8 cellular contexts compared by ENCODE assay signal in the genomic region with DNA sequence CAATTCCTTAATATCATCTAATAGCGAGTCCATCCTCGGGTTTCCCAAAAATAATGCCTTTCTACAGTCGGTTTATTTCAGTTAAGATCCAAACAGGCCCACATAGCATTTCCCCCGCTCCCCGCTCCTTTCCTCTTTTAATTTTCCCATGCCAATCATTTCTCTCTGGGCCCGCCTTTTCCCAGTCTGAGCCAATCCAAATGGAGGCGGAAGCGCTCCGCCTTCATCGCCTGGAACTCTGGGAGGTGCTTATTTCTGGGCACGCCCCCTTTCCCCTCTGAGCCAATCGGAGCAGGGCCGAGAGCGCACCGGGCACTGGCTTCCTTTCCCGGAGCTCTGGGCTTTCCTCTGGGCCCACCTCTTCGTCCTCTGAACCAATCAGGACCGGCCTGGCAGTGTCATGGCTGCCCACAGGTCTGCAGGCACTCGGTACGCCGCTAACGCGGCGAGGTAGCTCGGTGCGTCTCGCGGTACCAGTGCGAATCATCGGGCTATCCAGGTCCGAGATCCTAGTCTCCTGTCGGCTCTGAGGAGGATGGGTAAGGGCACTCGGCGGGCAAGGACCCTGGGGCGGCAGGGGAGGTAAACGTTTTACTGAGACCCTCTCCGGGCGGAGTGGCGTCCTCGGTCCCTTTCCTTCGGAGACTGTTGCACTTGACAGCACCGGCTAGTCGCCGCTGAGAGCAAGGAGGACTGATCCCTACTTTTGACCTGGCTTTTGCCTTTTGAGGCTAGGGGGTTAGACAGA. TPM values are rescaled to one million over a fixed set of nuclear protein-coding genes. Genes with fewer than 3 reads are reported as not detected.
DNase-seq lines count a peak whose midpoint lies in the region; ATAC-seq and TF ChIP-seq lines count a peak whose summit lies in the region.
"Not testable (repeated sequence)": the region's sequence is repeated elsewhere in the genome, so short reads cannot be mapped to it uniquely, and the experiment has no call there.

A gene with protein sequence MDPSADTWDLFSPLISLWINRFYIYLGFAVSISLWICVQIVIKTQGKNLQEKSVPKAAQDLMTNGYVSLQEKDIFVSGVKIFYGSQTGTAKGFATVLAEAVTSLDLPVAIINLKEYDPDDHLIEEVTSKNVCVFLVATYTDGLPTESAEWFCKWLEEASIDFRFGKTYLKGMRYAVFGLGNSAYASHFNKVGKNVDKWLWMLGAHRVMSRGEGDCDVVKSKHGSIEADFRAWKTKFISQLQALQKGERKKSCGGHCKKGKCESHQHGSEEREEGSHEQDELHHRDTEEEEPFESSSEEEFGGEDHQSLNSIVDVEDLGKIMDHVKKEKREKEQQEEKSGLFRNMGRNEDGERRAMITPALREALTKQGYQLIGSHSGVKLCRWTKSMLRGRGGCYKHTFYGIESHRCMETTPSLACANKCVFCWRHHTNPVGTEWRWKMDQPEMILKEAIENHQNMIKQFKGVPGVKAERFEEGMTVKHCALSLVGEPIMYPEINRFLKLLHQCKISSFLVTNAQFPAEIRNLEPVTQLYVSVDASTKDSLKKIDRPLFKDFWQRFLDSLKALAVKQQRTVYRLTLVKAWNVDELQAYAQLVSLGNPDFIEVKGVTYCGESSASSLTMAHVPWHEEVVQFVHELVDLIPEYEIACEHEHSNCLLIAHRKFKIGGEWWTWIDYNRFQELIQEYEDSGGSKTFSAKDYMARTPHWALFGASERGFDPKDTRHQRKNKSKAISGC (plus strand): TSS at position 390 of the 748 bp plus-strand sequence. CDS start 146 bp downstream, at position 536.

- H3K4me1 Mint-ChIP-seq in GM23338, result not testable (repeated sequence)
- H3K4me1 Mint-ChIP-seq in naive B cell, result peaks cover 15 to 28% (median 16%) of the 10 kb centered on the region in 3 donors
- H3K4me1 Mint-ChIP-seq in stimulated activated memory B cell treated with anti-CD40 and anti-IgM and Interleukin-4, amounts not matched to agents 10 μg/mL and 1 μg/mL and 100 μg/mL, for 72 hours, result peaks cover 13% of the 10 kb centered on the region

- DNase-seq in DND-41 (peak; percentile 99), GM23338 (ENCODE audit: low spot score) (peak; percentile 98), LHCN-M2 (ENCODE audit: low read depth) (peak; percentile 99), RPMI8226 (peak; percentile 99), fibroblast of gingiva (ENCODE audit: low read depth) (peak; percentile 96), naive B cell (peak; percentile 99)
- DNase-seq in activated T-helper 1 cell treated with anti-CD3 and anti-CD28 coated beads, Interleukin-2, amount 50 U/mL, for 16 hours (ENCODE audit: low read depth in 1 of 2, low spot score in 1 of 2), result peak; percentile 96 to 97

- peak within 1 kb of the TSS; percentile 66 for H3K4me2 ChIP-seq in DND-41 (ENCODE audit: insufficient read depth, low read length)
- peak within 1 kb of the TSS; percentile 95 for H3K4me2 ChIP-seq in GM23338

- not testable (repeated sequence) for TF ChIP-seq CTCF in DND-41 (IDR thresholded peaks at IDR 0.05; ENCODE audit: borderline replicate concordance, extremely low read depth, low read length, poor library complexity, severe bottlenecking); GM23338 (conservative IDR thresholded peaks at IDR 0.05; ENCODE audit: low read depth in 2 of 2)

- H2AFZ ChIP-seq in DND-41 (ENCODE audit: low read depth, low read length) (peak within 1 kb of the TSS; percentile 88), GM23338 (peak within 1 kb of the TSS; percentile 79)

- H3K9ac ChIP-seq in DND-41 (ENCODE audit: low read depth, low read length), result peak within 1 kb of the TSS; percentile 76

- H3K4me3 ChIP-seq in DND-41 (ENCODE audit: low read depth in 1 of 2, low read length in 2 of 2) (peak within 1 kb of the TSS; percentile 47 to 67; a peak in 3 of 4 replicates), GM23338 (peak within 1 kb of the TSS; percentile 95)

- H3K27ac Mint-ChIP-seq in GM23338 (peak within 1 kb of the TSS; percentile 98), naive B cell (peak within 1 kb of the TSS; percentile 92 to 100 (median 99))
- peak within 1 kb of the TSS; percentile 99 for H3K27ac Mint-ChIP-seq in stimulated activated memory B cell treated with anti-CD40 and anti-IgM and Interleukin-4, amounts not matched to agents 10 μg/mL and 1 μg/mL and 100 μg/mL, for 72 hours

- not testable (repeated sequence) for H3K9me3 Mint-ChIP-seq in GM23338; naive B cell; stimulated activated memory B cell treated with anti-CD40 and anti-IgM and Interleukin-4, amounts not matched to agents 10 μg/mL and 1 μg/mL and 100 μg/mL, for 72 hours

- H3K4me3 Mint-ChIP-seq in GM23338 (peak within 1 kb of the TSS; percentile 91), naive B cell (peak within 1 kb of the TSS; percentile 94 to 100 (median 100))
- peak within 1 kb of the TSS; percentile 99 for H3K4me3 Mint-ChIP-seq in stimulated activated memory B cell treated with anti-CD40 and anti-IgM and Interleukin-4, amounts not matched to agents 10 μg/mL and 1 μg/mL and 100 μg/mL, for 72 hours

- peak; percentile 94 for ATAC-seq in DND-41 (ENCODE audit: insufficient read depth, low read depth)
- ATAC-seq in GM23338, result peak; percentile 95
- peak; percentile 76 to 82 for ATAC-seq in naive B cell (ENCODE audit: low read depth in 2 of 2)
- peak; percentile 97 for ATAC-seq in stimulated activated memory B cell treated with anti-CD40 and anti-IgM and Interleukin-4, amounts not matched to agents 10 μg/mL and 1 μg/mL and 100 μg/mL, for 72 hours

- peaks cover 22% of the 10 kb centered on the region for H3K36me3 ChIP-seq in DND-41 (ENCODE audit: insufficient read depth, low read length)
- H3K36me3 ChIP-seq in GM23338 (ENCODE audit: insufficient read depth), result not testable (repeated sequence)

- peaks cover 24% of the 10 kb centered on the region for H3K36me3 Mint-ChIP-seq in GM23338 (ENCODE audit: low read depth)
- not testable (repeated sequence) for H3K36me3 Mint-ChIP-seq in naive B cell
- H3K36me3 Mint-ChIP-seq in stimulated activated memory B cell treated with anti-CD40 and anti-IgM and Interleukin-4, amounts not matched to agents 10 μg/mL and 1 μg/mL and 100 μg/mL, for 72 hours, result peaks cover 12% of the 10 kb centered on the region

- not testable (repeated sequence) for H3K27me3 ChIP-seq in DND-41 (ENCODE audit: insufficient read depth, low read length, poor library complexity); GM23338 (ENCODE audit: insufficient read depth)

- H4K20me1 ChIP-seq in DND-41 (ENCODE audit: insufficient read depth, low read length); GM23338 (replicated peaks; ENCODE audit: insufficient read depth): not testable (repeated sequence)

- H3K27ac ChIP-seq in DND-41 (ENCODE audit: low read length) (peak within 1 kb of the TSS; percentile 88), GM23338 (ENCODE audit: low read depth) (peak within 1 kb of the TSS; percentile 89)

- H3K9me3 ChIP-seq in DND-41 (ENCODE audit: insufficient read depth, low read length, severe bottlenecking), result not testable (repeated sequence)

- H3F3A ChIP-seq in GM23338 (replicated peaks; ENCODE audit: low read depth), result not testable (repeated sequence)

- peaks cover 22% of the 10 kb centered on the region for H3K4me1 ChIP-seq in DND-41 (ENCODE audit: insufficient read depth, low read length)
- not testable (repeated sequence) for H3K4me1 ChIP-seq in GM23338 (ENCODE audit: insufficient read depth)

- H3K9me2 ChIP-seq in GM23338 (ENCODE audit: insufficient read depth), result not testable (repeated sequence)

- not testable (repeated sequence) for H3K27me3 Mint-ChIP-seq in GM23338 (ENCODE audit: insufficient read depth, low read depth, poor library complexity); naive B cell; stimulated activated memory B cell treated with anti-CD40 and anti-IgM and Interleukin-4, amounts not matched to agents 10 μg/mL and 1 μg/mL and 100 μg/mL, for 72 hours

- H3K79me2 ChIP-seq in DND-41 (ENCODE audit: insufficient read depth, low read length) (peaks cover 34% of the 10 kb centered on the region), GM23338 (replicated peaks; ENCODE audit: insufficient read depth) (peaks cover 22% of the 10 kb centered on the region)

TF ChIP-seq in GM23338, 12 proteins besides CTCF, POLR2A, EP300 and RAD21:
- peak; percentile 79 for TF ChIP-seq POLR2AphosphoS5 (IDR thresholded peaks at IDR 0.05; ENCODE audit: low read depth)
- peak; percentile 56 for TF ChIP-seq CREB1 (CRISPR knock-in tag; IDR thresholded peaks at IDR 0.05; ENCODE audit: low read depth)

RNA-seq across cellular contexts. Expression of the gene that starts here (rescaled TPM):
- 18.1 and 20.7 TPM in 2 replicates for total RNA-seq in GM23338 (2014; rRNA removed; shearing (Covaris generic))
- 13.8 and 15.2 TPM in 2 replicates for polyA plus RNA-seq in GM23338 (2016; fragmentation: Nextera tagmentation; extraction: Ambion mirVana)
- 23.2 and 29.9 TPM in 2 replicates for total RNA-seq in LHCN-M2 (2014; rRNA removed)
- polyA plus RNA-seq in LHCN-M2 (2012), result 8.6 TPM
- 10 to 100 TPM; 14.7 to 29.2 (median 19.2) TPM for polyA plus RNA-seq in naive B cell (ENCODE audit: low read depth in 6 of 6)

Comparison
In these comparisons a context has a peak if more than half of its experiments do, and no peak if none do; other contexts are left out.
1. Peak in every context shown above with its lines: DNase-seq, ATAC-seq, H3K4me3 ChIP-seq and H3K27ac ChIP-seq.